ENCODE assay signal across 8 cellular contexts in genomic region chr3:119352235-119352634, GRCh38. TPM values are rescaled to one million over a fixed set of nuclear protein-coding genes. Genes with fewer than 3 reads are reported as not detected.
DNase-seq lines count a peak whose midpoint lies in the region; ATAC-seq and TF ChIP-seq lines count a peak whose summit lies in the region.

No MANE protein-coding gene starts in this region.

- no peak for TF ChIP-seq POLR2A in transverse colon (IDR thresholded peaks at IDR 0.05)

- in situ Hi-C loops in transverse colon (cut with MboI; ENCODE audit: low pct_ligation_motif_present in 1 of 4, low pct_unique_long_range_greater_than_20kb in 1 of 4, low sequenced_read_pairs in 3 of 4): loop anchor here in 1 of 4 donors (25.0 kb wide), 1 partner anchor 465 kb away; no protein-coding TSS in a partner anchor

- intact Hi-C loops in dendritic cell treated with granulocyte-macrophage colony-stimulating factor and Interleukin-4, amounts not matched to agents 40 ng/mL and 50 ng/mL, for 4 days (cut with micrococcal nuclease): no loop called here
- intact Hi-C loops in head of caudate nucleus (cut with DNase I): no loop called here
- intact Hi-C loops in transverse colon (cut with DNase I; ENCODE audit: low total_unique reads): no loop called here

- H3K9me3 ChIP-seq in transverse colon: no peaks in the 10 kb centered on the region

- H3K36me3 Mint-ChIP-seq in dendritic cell treated with granulocyte-macrophage colony-stimulating factor and Interleukin-4, amounts not matched to agents 40 ng/mL and 50 ng/mL, for 4 days (ENCODE audit: low read depth): peaks cover 45% of the 10 kb centered on the region

- peak overlapping the region; percentile 56 for H3K27ac Mint-ChIP-seq in dendritic cell treated with granulocyte-macrophage colony-stimulating factor and Interleukin-4, amounts not matched to agents 40 ng/mL and 50 ng/mL, for 4 days

- no peak overlapping the region for H3K4me3 Mint-ChIP-seq in dendritic cell treated with granulocyte-macrophage colony-stimulating factor and Interleukin-4, amounts not matched to agents 40 ng/mL and 50 ng/mL, for 4 days

- TF ChIP-seq EP300 in transverse colon (IDR thresholded peaks at IDR 0.05; ENCODE audit: low read depth): no peak

- peak overlapping the region in 2 of 4 donors; percentile 6 to 33 for H3K27ac ChIP-seq in transverse colon

- H3K27me3 Mint-ChIP-seq in dendritic cell treated with granulocyte-macrophage colony-stimulating factor and Interleukin-4, amounts not matched to agents 40 ng/mL and 50 ng/mL, for 4 days: no peaks in the 10 kb centered on the region

- H3K4me1 ChIP-seq in transverse colon: peaks cover 3 to 40% (median 10%) of the 10 kb centered on the region in 4 donors

- H3K4me1 Mint-ChIP-seq in dendritic cell treated with granulocyte-macrophage colony-stimulating factor and Interleukin-4, amounts not matched to agents 40 ng/mL and 50 ng/mL, for 4 days (ENCODE audit: low read depth): peaks cover 50% of the 10 kb centered on the region

- no peaks in the 10 kb centered on the region for H3K27me3 ChIP-seq in transverse colon

- DNase-seq in SKM-1 (lab: John Stamatoyannopoulos, UW; ENCODE audit: unreplicated experiment) (peak; percentile 79), head of caudate nucleus (no peak), transverse colon (no peak), iPS-NIHi7 (ENCODE audit: extremely low spot score) (no peak)
- peak; percentile 54 for DNase-seq in stimulated activated CD4-positive, alpha-beta T cell treated with anti-CD3 and anti-CD28 coated beads, Interleukin-4, amount 100 ng/mL, for 24 hours

- ATAC-seq in GM18907 (IDR thresholded peaks at IDR 0.05; ENCODE audit: unreplicated experiment): peak; percentile 99
- ATAC-seq in HG02970 (IDR thresholded peaks at IDR 0.05; ENCODE audit: low FRiP score, unreplicated experiment): peak; percentile 94

- no peak for TF ChIP-seq CTCF in transverse colon (IDR thresholded peaks at IDR 0.05)

- no peaks in the 10 kb centered on the region for H3K9me3 Mint-ChIP-seq in dendritic cell treated with granulocyte-macrophage colony-stimulating factor and Interleukin-4, amounts not matched to agents 40 ng/mL and 50 ng/mL, for 4 days

- H3K36me3 ChIP-seq in transverse colon: no peaks in the 10 kb centered on the region

- 71% methylated on average over 4 of the region's 4 CpGs; no CpG with 5 or more reads in 1 of the 2 donors for WGBS in transverse colon (ENCODE audit: low coverage in 1 of 2), 2 donors

- H3K4me3 ChIP-seq in transverse colon: no peak overlapping the region

RNA-seq across cellular contexts. Expression of gene ARHGAP31, which starts 58.1 kb away (rescaled TPM):
- total RNA-seq in transverse colon: 10 to 100 TPM in 2 of 4 donors, 1 to 10 TPM in 2; 6.7 to 68.5 (median 9.6) TPM

Comparison
In these comparisons a context has a peak if more than half of its experiments do, and no peak if none do; other contexts are left out.
1. DNase-seq: peak in SKM-1 (single experiment) and stimulated activated CD4-positive, alpha-beta T cell treated with anti-CD3 and anti-CD28 coated beads, Interleukin-4, amount 100 ng/mL, for 24 hours (single experiment); none in head of caudate nucleus (0 of 42), transverse colon (single experiment) and iPS-NIHi7 (single experiment).